8 cellular contexts compared by ENCODE assay signal in genomic region chr14:99604766-99605298, GRCh38. TPM values are rescaled to one million over a fixed set of nuclear protein-coding genes. Genes with fewer than 3 reads are reported as not detected.
DNase-seq lines count a peak whose midpoint lies in the region; ATAC-seq and TF ChIP-seq lines count a peak whose summit lies in the region.

No MANE protein-coding gene starts in this region.

- H3K4me3 Mint-ChIP-seq in activated CD4-positive, alpha-beta T cell treated with anti-CD3 and anti-CD28 coated beads for 36 hours, result peak overlapping the region; percentile 72

- H3K27ac ChIP-seq in RWPE2 (ENCODE audit: poor library complexity, severe bottlenecking) (peak overlapping the region; percentile 87), cingulate gyrus (ENCODE audit: low read depth, low read length) (peak overlapping the region; percentile 19), lung (ENCODE audit: low read depth in 1 of 2, low read length in 1 of 2) (peak overlapping the region; percentile 85 to 89), tibial nerve (peak overlapping the region; percentile 18 to 84 (median 62))

- no peak for TF ChIP-seq POLR2A in tibial nerve (IDR thresholded peaks at IDR 0.05)

- 0 to 1% methylated on average over 46 to 50 of the region's 50 CpGs for WGBS in lung, 2 donors
- 0 to 1% methylated on average over 26 to 31 of the region's 50 CpGs for WGBS in tibial nerve, 2 donors

- no peak for TF ChIP-seq EP300 in tibial nerve (IDR thresholded peaks at IDR 0.05)

- TF ChIP-seq CTCF in RWPE2 (IDR thresholded peaks at IDR 0.05; ENCODE audit: poor library complexity, severe bottlenecking) (no peak), lung (IDR thresholded peaks at IDR 0.05; ENCODE audit: control extremely low read depth, extremely low read depth) (no peak), tibial nerve (IDR thresholded peaks at IDR 0.05) (no peak)

- H3K36me3 ChIP-seq in RWPE2 (ENCODE audit: low read depth), result peaks cover 11% of the 10 kb centered on the region
- no peaks in the 10 kb centered on the region for H3K36me3 ChIP-seq in lung (ENCODE audit: control insufficient read depth in 2 of 2, insufficient read depth in 2 of 2, low read length in 2 of 2)
- H3K36me3 ChIP-seq in tibial nerve, result no peaks in the 10 kb centered on the region

- CTCF ChIA-PET in activated CD4-positive, alpha-beta T cell treated with anti-CD3 and anti-CD28 coated beads for 36 hours (lab: Charles Lee), result interaction anchor here (0.5 to 0.9 kb wide), 3 partner anchors 12 to 16 kb away, joined by 3 to 5 read pairs (median 4); no protein-coding TSS in a partner anchor

- H3K27me3 Mint-ChIP-seq in activated CD4-positive, alpha-beta T cell treated with anti-CD3 and anti-CD28 coated beads for 36 hours, result peaks cover 2% of the 10 kb centered on the region

- peak; percentile 16 for ATAC-seq in activated CD4-positive, alpha-beta T cell treated with anti-CD3 and anti-CD28 coated beads for 36 hours
- ATAC-seq in HG02938 (IDR thresholded peaks at IDR 0.05; ENCODE audit: unreplicated experiment) (peak; percentile 29), RWPE2 (ENCODE audit: low read depth) (peak; percentile 51), lung (ENCODE audit: insufficient read depth, low FRiP score) (no peak), GM18861 (IDR thresholded peaks at IDR 0.05; ENCODE audit: unreplicated experiment) (no peak)

- peak overlapping the region; percentile 68 for H3K4me3 ChIP-seq in RWPE2 (ENCODE audit: severe bottlenecking)
- peak overlapping the region; percentile 66 for H3K4me3 ChIP-seq in lung
- peak overlapping the region; percentile 47 to 90 (median 70) for H3K4me3 ChIP-seq in tibial nerve

- H3K4me1 ChIP-seq in RWPE2 (ENCODE audit: insufficient read depth, poor library complexity, severe bottlenecking) (peaks cover 19% of the 10 kb centered on the region), lung (ENCODE audit: control insufficient read depth in 2 of 2, insufficient read depth in 2 of 2, low read length in 2 of 2) (peaks cover 14 to 24% of the 10 kb centered on the region in 2 donors), tibial nerve (peaks cover 0 to 34% (median 9%) of the 10 kb centered on the region in 4 donors)

- H3K4me1 Mint-ChIP-seq in activated CD4-positive, alpha-beta T cell treated with anti-CD3 and anti-CD28 coated beads for 36 hours, result peaks cover 33% of the 10 kb centered on the region

- no peaks in the 10 kb centered on the region for H3K9me3 Mint-ChIP-seq in activated CD4-positive, alpha-beta T cell treated with anti-CD3 and anti-CD28 coated beads for 36 hours (ENCODE audit: low read depth)

- intact Hi-C loops in activated CD4-positive, alpha-beta T cell treated with anti-CD3 and anti-CD28 coated beads for 36 hours (cut with DNase I, micrococcal nuclease), result loop anchor here (1.0 to 5.0 kb wide), 7 partner anchors 79 to 770 kb away; partner anchors contain the start of genes CYP46A1 (in 2 of the 2), CCNK (in 1 of the 2), EML1 (in 1 of the 2) and EVL (in 1 of the 2)

- POLR2A ChIA-PET in activated CD4-positive, alpha-beta T cell treated with anti-CD3 and anti-CD28 coated beads for 36 hours (lab: Charles Lee), result interaction anchor here (0.6 kb wide), 1 partner anchor 31 kb away, joined by 4 read pairs; no protein-coding TSS in a partner anchor

- peak; percentile 55 for DNase-seq in activated CD4-positive, alpha-beta T cell treated with anti-CD3 and anti-CD28 coated beads for 36 hours
- no peak for DNase-seq in activated CD4-positive, alpha-beta T cell treated with anti-CD3 and anti-CD28 coated beads for 1 hour
- no peak for DNase-seq in RWPE2 (ENCODE audit: low spot score)
- no peak for DNase-seq in lung (ENCODE audit: low spot score)
- no peak for DNase-seq in tibial nerve (ENCODE audit: low spot score in 2 of 2)

- H3K9me3 ChIP-seq in RWPE2 (ENCODE audit: severe bottlenecking), result no peaks in the 10 kb centered on the region
- no peaks in the 10 kb centered on the region for H3K9me3 ChIP-seq in lung (ENCODE audit: control insufficient read depth in 2 of 2, insufficient read depth in 1 of 2, low read length in 1 of 2)
- no peaks in the 10 kb centered on the region for H3K9me3 ChIP-seq in tibial nerve

- H3K36me3 Mint-ChIP-seq in activated CD4-positive, alpha-beta T cell treated with anti-CD3 and anti-CD28 coated beads for 36 hours (ENCODE audit: low read depth), result no peaks in the 10 kb centered on the region

- H3K27me3 ChIP-seq in RWPE2 (ENCODE audit: insufficient read depth, poor library complexity, severe bottlenecking) (no peaks in the 10 kb centered on the region), lung (ENCODE audit: control insufficient read depth, insufficient read depth) (no peaks in the 10 kb centered on the region), tibial nerve (no peaks in the 10 kb centered on the region)

- peak overlapping the region; percentile 72 for H3K27ac Mint-ChIP-seq in activated CD4-positive, alpha-beta T cell treated with anti-CD3 and anti-CD28 coated beads for 36 hours

RNA-seq across cellular contexts. Expression of gene CCDC85C, which starts 0.8 kb away (rescaled TPM):
- total RNA-seq in activated CD4-positive, alpha-beta T cell treated with anti-CD3 and anti-CD28 coated beads for 36 hours, result 1 to 10 TPM; 6.1 to 6.2 TPM
- 10 to 100 TPM in 1 of 2 donors, 1 to 10 TPM in 1; 2.8 to 19.8 TPM for total RNA-seq in lung
- 10 to 100 TPM; 16.0 to 19.2 TPM for polyA plus RNA-seq in lung
- 1 to 10 TPM in 2 of 4 donors, under 1 TPM in 2; 0.60 to 4.6 (median 1.8) TPM for total RNA-seq in tibial nerve

RNA-seq across cellular contexts. Expression of gene HHIPL1, which starts 40.1 kb away (rescaled TPM):
- under 1 TPM in 1 of 2 experiments, not detected in 1; 0.07 TPM for total RNA-seq in activated CD4-positive, alpha-beta T cell treated with anti-CD3 and anti-CD28 coated beads for 36 hours
- total RNA-seq in lung, result 1 to 10 TPM; 1.7 to 4.0 TPM
- polyA plus RNA-seq in lung, result under 1 TPM; 0.31 to 0.64 TPM
- total RNA-seq in tibial nerve, result 1 to 10 TPM; 2.6 to 3.9 (median 3.1) TPM

Comparison
In these comparisons a context has a peak if more than half of its experiments do, and no peak if none do; other contexts are left out.
1. ATAC-seq: peak in activated CD4-positive, alpha-beta T cell treated with anti-CD3 and anti-CD28 coated beads for 36 hours (single experiment), HG02938 (single experiment) and RWPE2 (single experiment); none in lung (single experiment) and GM18861 (single experiment).
2. H3K27ac ChIP-seq: peak in every context shown above with its lines; median percentile 87 in RWPE2; 87 in lung; 62 in tibial nerve; 19 in cingulate gyrus.
3. Peak in every context shown above with its lines, with median percentiles within 50 percentile points of each other: H3K4me3 ChIP-seq.